In the genomic region with DNA sequence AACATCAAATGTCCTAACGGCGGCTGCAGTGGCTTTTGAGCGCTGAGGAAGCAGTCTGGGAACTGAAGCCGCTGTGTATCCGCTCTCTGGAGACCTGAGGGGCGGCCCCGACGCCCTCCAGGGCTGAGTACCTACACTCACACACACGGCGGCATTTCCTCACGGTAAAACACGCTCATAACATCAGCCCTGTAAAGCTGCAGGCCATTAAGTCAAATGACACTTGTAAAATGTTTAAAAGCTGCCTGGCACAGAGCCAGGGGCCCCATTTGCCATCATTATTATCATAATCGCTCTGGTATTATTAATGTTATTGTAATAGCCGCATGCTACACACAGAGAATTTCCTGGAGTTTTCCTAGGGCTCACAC, we compare ENCODE assay signal across 12 cellular contexts. TPM values are rescaled to one million over a fixed set of nuclear protein-coding genes. Genes with fewer than 3 reads are reported as not detected.
DNase-seq lines count a peak whose midpoint lies in the region; ATAC-seq and TF ChIP-seq lines count a peak whose summit lies in the region.
"Had no signal": no experiment of that assay in that cellular context is flagged by ENCODE, and none has a peak within 500 bp of the region (broad histone marks: within the 10 kb centered on the region; RNA-seq: fewer than 3 reads in every experiment).

No MANE protein-coding gene starts in this region.

- CTCF ChIA-PET in SK-N-SH (lab: Yijun Ruan, JAX) (interaction anchor here (1.4 to 23.7 kb wide), 3 partner anchors 15 to 37 kb away, joined by 3 to 403 read pairs (median 85); no protein-coding TSS in a partner anchor), PC-3 (lab: Charles Lee) (interaction anchor here (1.8 kb wide), 1 partner anchor 39 kb away, joined by 9 read pairs; no protein-coding TSS in a partner anchor)

- H3K36me3 ChIP-seq in SK-N-SH (replicated peaks in 1 of 2; ENCODE audit: control insufficient read depth in 1 of 2, insufficient read depth in 2 of 2, low read length in 1 of 2) (peaks cover 10 to 37% of the 10 kb centered on the region in 2 experiments), SK-N-MC (ENCODE audit: insufficient read depth, low read length) (peaks cover 47% of the 10 kb centered on the region; the same call in 1 of the 2 replicates), PC-3 (ENCODE audit: low read depth, low read length) (no peaks in the 10 kb centered on the region), spleen (peaks cover 0 to 42% (median 6%) of the 10 kb centered on the region in 6 donors)

- H4K20me1 ChIP-seq in SK-N-SH (ENCODE audit: insufficient read depth), result peaks cover 76% of the 10 kb centered on the region
- peaks cover 12% of the 10 kb centered on the region for H4K20me1 ChIP-seq in PC-3 (ENCODE audit: low read length)

- H2AFZ ChIP-seq in SK-N-SH (ENCODE audit: low read depth) (no peak overlapping the region), PC-3 (ENCODE audit: low read length) (no peak overlapping the region)

- POLR2A ChIA-PET in SK-N-SH (lab: Yijun Ruan, JAX), result no interaction called here
- POLR2A ChIA-PET in PC-3 (lab: Charles Lee; ENCODE audit: unreplicated experiment), result no interaction called here

- 62% methylated on average over 14 of the region's 14 CpGs for WGBS in SK-N-SH (ENCODE audit: low lambda C conversion rate)
- 37 to 46% (median 41%) methylated on average over 14 of the region's 14 CpGs for WGBS in spleen, 5 donors

- no peak for TF ChIP-seq RAD21 in SK-N-SH (IDR thresholded peaks at IDR 0.05; ENCODE audit: low read length)

- H3K9me2 ChIP-seq in SK-N-SH (no peaks in the 10 kb centered on the region), PC-3 (replicated peaks; ENCODE audit: low read length) (no peaks in the 10 kb centered on the region)

- intact Hi-C loops in PC-3 (cut with micrococcal nuclease), result no loop called here
- intact Hi-C loops in spleen (cut with DNase I; ENCODE audit: low total_unique reads), result no loop called here

- H3K27ac ChIP-seq in SK-N-SH (ENCODE audit: low read depth in 2 of 2, low read length in 1 of 2) (peak overlapping the region in 1 of 2 experiments; percentile 39; a peak in 2 of 4 replicates), SK-N-MC (peak overlapping the region; percentile 77; the same call in 1 of the 2 replicates), PC-3 (ENCODE audit: low read length) (no peak overlapping the region), spleen (peak overlapping the region in 1 of 8 donors; percentile 12)

- H3K4me2 ChIP-seq in SK-N-SH (no peak overlapping the region), PC-3 (ENCODE audit: low read length) (no peak overlapping the region)

- peaks cover 11% of the 10 kb centered on the region for H3F3A ChIP-seq in SK-N-SH (replicated peaks; ENCODE audit: insufficient read depth)
- no peaks in the 10 kb centered on the region for H3F3A ChIP-seq in PC-3 (ENCODE audit: low read length, unreplicated experiment)

- TF ChIP-seq POLR2A in spleen (IDR thresholded peaks at IDR 0.05), result no peak

- H3K4me1 ChIP-seq in SK-N-SH (ENCODE audit: control insufficient read depth in 1 of 2, insufficient read depth in 2 of 2, low read depth in 1 of 2, low read length in 1 of 2), result peaks cover 27 to 63% of the 10 kb centered on the region in 2 experiments
- peaks cover 23% of the 10 kb centered on the region for H3K4me1 ChIP-seq in PC-3 (ENCODE audit: insufficient read depth, low read length)
- H3K4me1 ChIP-seq in spleen, result peaks cover 10 to 87% (median 61%) of the 10 kb centered on the region in 6 donors

- no peak for TF ChIP-seq EP300 in SK-N-SH (IDR thresholded peaks at IDR 0.05; ENCODE audit: borderline replicate concordance in 1 of 2, low read depth in 1 of 2, low read length in 1 of 2)

- in situ Hi-C loops in GM13976 (cut with MboI; ENCODE audit: low sequenced_read_pairs, unreplicated experiment), result no loop called here

- no TSS peak for BruUV-seq in PC-3 (replicated peaks; lab: Mats Ljungman, UMichigan)

- H3K27me3 ChIP-seq in SK-N-SH (ENCODE audit: insufficient read depth), result no peaks in the 10 kb centered on the region
- no peaks in the 10 kb centered on the region for H3K27me3 ChIP-seq in PC-3 (ENCODE audit: low read length)
- H3K27me3 ChIP-seq in spleen (replicated peaks in 1 of 7), result no peaks in the 10 kb centered on the region
- H3K27me3 ChIP-seq: MG63 had no signal

- H3K4me3 ChIP-seq in SK-N-SH (ENCODE audit: low read depth in 2 of 2, low read length in 1 of 2), result no peak overlapping the region
- H3K4me3 ChIP-seq in SK-N-MC, result peak overlapping the region; percentile 65
- H3K4me3 ChIP-seq in PC-3 (ENCODE audit: low read length), result no peak overlapping the region
- H3K4me3 ChIP-seq in spleen, result no peak overlapping the region
- H3K4me3 ChIP-seq: MG63 had no signal

- H3K9me3 ChIP-seq in SK-N-SH (no peaks in the 10 kb centered on the region), SK-N-MC (ENCODE audit: low read depth, low read length) (no peaks in the 10 kb centered on the region), PC-3 (ENCODE audit: low read length) (no peaks in the 10 kb centered on the region), spleen (no peaks in the 10 kb centered on the region)
- H3K9me3 ChIP-seq: MG63 had no signal

- TF ChIP-seq CTCF in SK-N-SH (IDR thresholded peaks at IDR 0.05) (no peak), PC-3 (conservative IDR thresholded peaks at IDR 0.05; ENCODE audit: low read depth, low read length) (no peak), spleen (IDR thresholded peaks at IDR 0.05 in 8 of 11, conservative IDR thresholded peaks at IDR 0.05 in 3 of 11) (no peak), GM13976 (IDR thresholded peaks at IDR 0.05; ENCODE audit: borderline replicate concordance, control extremely low read depth, extremely low read depth, insufficient read depth, missing control alignments) (no peak)

- H3K79me2 ChIP-seq in SK-N-SH (ENCODE audit: insufficient read depth), result peaks cover 95% of the 10 kb centered on the region
- H3K79me2 ChIP-seq in PC-3 (ENCODE audit: low read length), result peaks cover 94% of the 10 kb centered on the region

- H3K9ac ChIP-seq in SK-N-SH (no peak overlapping the region), SK-N-MC (ENCODE audit: insufficient read length) (no peak overlapping the region), PC-3 (ENCODE audit: low read length) (no peak overlapping the region)

- DNase-seq in SK-N-SH, result peak; percentile 72
- peak; percentile 19 for DNase-seq in NCI-H1048 (lab: John Stamatoyannopoulos, UW)
- no peak for DNase-seq in SK-N-MC (ENCODE audit: low read depth, low spot score)
- DNase-seq in retina, result peak; percentile 44
- no peak for DNase-seq in PC-3
- no peak for DNase-seq in spleen
- no peak for DNase-seq in GM13976 (ENCODE audit: low spot score)
- DNase-seq: cerebellar nuclear complex, MG63, T-helper 2 cell had no signal

- ATAC-seq in SK-N-SH treated with all-trans-retinoic acid at 6 μM for 48 hours (no peak), PC-3 (no peak)
- ATAC-seq: esophagus mucosa had no signal

TF ChIP-seq in SK-N-SH, 30 proteins besides CTCF, POLR2A, EP300 and RAD21:
- TF ChIP-seq NFIC (IDR thresholded peaks at IDR 0.05; ENCODE audit: borderline replicate concordance) (peak; percentile 34; the same call in 1 of the 2 replicates), TEAD4 (IDR thresholded peaks at IDR 0.05; ENCODE audit: borderline replicate concordance, insufficient read depth) (no peak)
TF ChIP-seq in SK-N-SH: peak in this region for 1.

TF ChIP-seq in SK-N-SH treated with all-trans-retinoic acid at 6 μM for 48 hours, 23 proteins besides CTCF, POLR2A, EP300 and RAD21 (continues in another document):
- TF ChIP-seq ZC3H10 (CRISPR knock-in tag; IDR thresholded peaks at IDR 0.05) (no peak), OSR1 (CRISPR knock-in tag; IDR thresholded peaks at IDR 0.05) (no peak), ZFP3 (CRISPR knock-in tag; IDR thresholded peaks at IDR 0.05) (no peak), CSDC2 (CRISPR knock-in tag; IDR thresholded peaks at IDR 0.05) (no peak), PPARA (CRISPR knock-in tag; IDR thresholded peaks at IDR 0.05; ENCODE audit: borderline replicate concordance) (no peak)
- TF ChIP-seq, protein P1, sequence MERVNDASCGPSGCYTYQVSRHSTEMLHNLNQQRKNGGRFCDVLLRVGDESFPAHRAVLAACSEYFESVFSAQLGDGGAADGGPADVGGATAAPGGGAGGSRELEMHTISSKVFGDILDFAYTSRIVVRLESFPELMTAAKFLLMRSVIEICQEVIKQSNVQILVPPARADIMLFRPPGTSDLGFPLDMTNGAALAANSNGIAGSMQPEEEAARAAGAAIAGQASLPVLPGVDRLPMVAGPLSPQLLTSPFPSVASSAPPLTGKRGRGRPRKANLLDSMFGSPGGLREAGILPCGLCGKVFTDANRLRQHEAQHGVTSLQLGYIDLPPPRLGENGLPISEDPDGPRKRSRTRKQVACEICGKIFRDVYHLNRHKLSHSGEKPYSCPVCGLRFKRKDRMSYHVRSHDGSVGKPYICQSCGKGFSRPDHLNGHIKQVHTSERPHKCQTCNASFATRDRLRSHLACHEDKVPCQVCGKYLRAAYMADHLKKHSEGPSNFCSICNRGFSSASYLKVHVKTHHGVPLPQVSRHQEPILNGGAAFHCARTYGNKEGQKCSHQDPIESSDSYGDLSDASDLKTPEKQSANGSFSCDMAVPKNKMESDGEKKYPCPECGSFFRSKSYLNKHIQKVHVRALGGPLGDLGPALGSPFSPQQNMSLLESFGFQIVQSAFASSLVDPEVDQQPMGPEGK (CRISPR knock-in tag; IDR thresholded peaks at IDR 0.05; ENCODE audit: borderline replicate concordance), result no peak
- TF ChIP-seq, protein P2, sequence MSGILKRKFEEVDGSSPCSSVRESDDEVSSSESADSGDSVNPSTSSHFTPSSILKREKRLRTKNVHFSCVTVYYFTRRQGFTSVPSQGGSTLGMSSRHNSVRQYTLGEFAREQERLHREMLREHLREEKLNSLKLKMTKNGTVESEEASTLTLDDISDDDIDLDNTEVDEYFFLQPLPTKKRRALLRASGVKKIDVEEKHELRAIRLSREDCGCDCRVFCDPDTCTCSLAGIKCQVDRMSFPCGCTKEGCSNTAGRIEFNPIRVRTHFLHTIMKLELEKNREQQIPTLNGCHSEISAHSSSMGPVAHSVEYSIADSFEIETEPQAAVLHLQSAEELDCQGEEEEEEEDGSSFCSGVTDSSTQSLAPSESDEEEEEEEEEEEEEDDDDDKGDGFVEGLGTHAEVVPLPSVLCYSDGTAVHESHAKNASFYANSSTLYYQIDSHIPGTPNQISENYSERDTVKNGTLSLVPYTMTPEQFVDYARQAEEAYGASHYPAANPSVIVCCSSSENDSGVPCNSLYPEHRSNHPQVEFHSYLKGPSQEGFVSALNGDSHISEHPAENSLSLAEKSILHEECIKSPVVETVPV (CRISPR knock-in tag; IDR thresholded peaks at IDR 0.05), result no peak

RNA-seq across cellular contexts. Expression of a gene that starts 5.1 kb away (rescaled TPM):
- polyA plus RNA-seq in SK-N-SH (2012; rRNA removed), result 52.1 and 65.2 TPM in 2 replicates
- polyA plus RNA-seq in SK-N-SH (2012; cell fraction: cytosol; rRNA removed), result 44.2 and 44.3 TPM in 2 replicates
- 139 and 179 TPM in 2 replicates for polyA plus RNA-seq in SK-N-SH (2012; cell fraction: nucleus; rRNA removed)
- 39.7 and 43.7 TPM in 2 replicates for total RNA-seq in PC-3 (2014; rRNA removed)
- 10 to 100 TPM; 32.7 to 64.9 (median 39.0) TPM for total RNA-seq in spleen
- polyA plus RNA-seq in spleen, result 10 to 100 TPM; 18.6 to 27.5 (median 24.0) TPM

RNA-seq across cellular contexts. Expression of a gene that starts 60.0 kb away (rescaled TPM):
- polyA plus RNA-seq in SK-N-SH (2012; rRNA removed) (82.5 and 104 TPM in 2 replicates), spleen (100 to 1,000 TPM in 1 of 3 donors, 10 to 100 TPM in 2; 79.5 to 104 (median 90.6) TPM)
- polyA plus RNA-seq in SK-N-SH (2012; cell fraction: cytosol; rRNA removed), result 94.9 and 110 TPM in 2 replicates
- polyA plus RNA-seq in SK-N-SH (2012; cell fraction: nucleus; rRNA removed), result 54.4 and 105 TPM in 2 replicates
- total RNA-seq in PC-3 (2014; rRNA removed) (115 and 160 TPM in 2 replicates), spleen (100 to 1,000 TPM in 6 of 7 donors, 10 to 100 TPM in 1; 87.5 to 137 (median 131) TPM)

Comparison
In these comparisons a context has a peak if more than half of its experiments do, and no peak if none do; other contexts are left out.
1. DNase-seq: peak in SK-N-SH (single experiment), NCI-H1048 (single experiment) and retina (single experiment); none in SK-N-MC (single experiment), PC-3 (single experiment), spleen (single experiment) and GM13976 (single experiment).